ENCODE assay signal across 8 cellular contexts in genomic region chr3:23915537-23916108, GRCh38. TPM values are rescaled to one million over a fixed set of nuclear protein-coding genes. Genes with fewer than 3 reads are reported as not detected.
DNase-seq lines count a peak whose midpoint lies in the region; ATAC-seq and TF ChIP-seq lines count a peak whose summit lies in the region.

No MANE protein-coding gene starts in this region.

- CTCF ChIA-PET in activated B cell treated with CpG ODN at 0.5 μM for 24 hours (lab: Charles Lee): interaction anchor here (1.2 to 1.7 kb wide), 3 partner anchors 27 to 106 kb away, joined by 4 to 9 read pairs (median 5); no protein-coding TSS in a partner anchor

- TF ChIP-seq CTCF in AG10803 (conservative IDR thresholded peaks at IDR 0.05; ENCODE audit: low read length) (no peak), HFF-Myc (IDR thresholded peaks at IDR 0.05; ENCODE audit: low read depth, low read length, missing control alignments) (no peak), activated B cell treated with CpG ODN at 0.5 μM for 24 hours (IDR thresholded peaks at IDR 0.05) (no peak)

- ATAC-seq in activated B cell treated with CpG ODN at 0.5 μM for 24 hours (ENCODE audit: low read depth) (no peak), HG02642 (IDR thresholded peaks at IDR 0.05; ENCODE audit: poor library complexity, unreplicated experiment) (no peak), HG03442 (IDR thresholded peaks at IDR 0.05; ENCODE audit: unreplicated experiment) (no peak)
- ATAC-seq in stimulated activated memory B cell treated with anti-CD40 and anti-IgM and Interleukin-4, amounts not matched to agents 10 μg/mL and 1 μg/mL and 100 μg/mL, for 72 hours: no peak

- H3K27me3 ChIP-seq in iPS-15b (ENCODE audit: control insufficient read depth, insufficient read depth, low read length): peaks cover 8% of the 10 kb centered on the region

- H3K9me3 ChIP-seq in iPS-15b (ENCODE audit: control insufficient read depth, insufficient read depth, low read length): no peaks in the 10 kb centered on the region

- peaks cover 45% of the 10 kb centered on the region for H3K4me1 Mint-ChIP-seq in activated B cell treated with CpG ODN at 0.5 μM for 24 hours
- H3K4me1 Mint-ChIP-seq in stimulated activated memory B cell treated with anti-CD40 and anti-IgM and Interleukin-4, amounts not matched to agents 10 μg/mL and 1 μg/mL and 100 μg/mL, for 72 hours: peaks cover 47% of the 10 kb centered on the region

- peaks cover 41% of the 10 kb centered on the region for H3K36me3 Mint-ChIP-seq in activated B cell treated with CpG ODN at 0.5 μM for 24 hours (ENCODE audit: low read depth)
- peaks cover 41% of the 10 kb centered on the region for H3K36me3 Mint-ChIP-seq in stimulated activated memory B cell treated with anti-CD40 and anti-IgM and Interleukin-4, amounts not matched to agents 10 μg/mL and 1 μg/mL and 100 μg/mL, for 72 hours

- no peaks in the 10 kb centered on the region for H3K4me1 ChIP-seq in iPS-15b (ENCODE audit: control insufficient read depth, insufficient read depth, low read length)

- intact Hi-C loops in activated B cell treated with CpG ODN at 0.5 μM for 24 hours (cut with micrococcal nuclease): loop anchor here (2.0 to 10.0 kb wide), 3 partner anchors 153 to 713 kb away; partner anchors contain the start of genes THRB and UBE2E2

- no peaks in the 10 kb centered on the region for H3K27me3 Mint-ChIP-seq in activated B cell treated with CpG ODN at 0.5 μM for 24 hours
- H3K27me3 Mint-ChIP-seq in stimulated activated memory B cell treated with anti-CD40 and anti-IgM and Interleukin-4, amounts not matched to agents 10 μg/mL and 1 μg/mL and 100 μg/mL, for 72 hours: no peaks in the 10 kb centered on the region

- no peaks in the 10 kb centered on the region for H3K9me3 Mint-ChIP-seq in activated B cell treated with CpG ODN at 0.5 μM for 24 hours
- H3K9me3 Mint-ChIP-seq in stimulated activated memory B cell treated with anti-CD40 and anti-IgM and Interleukin-4, amounts not matched to agents 10 μg/mL and 1 μg/mL and 100 μg/mL, for 72 hours: no peaks in the 10 kb centered on the region

- DNase-seq in AG10803 (ENCODE audit: low read depth) (peak; percentile 22), HFF-Myc (ENCODE audit: extremely low read depth, low read depth) (no peak), activated B cell treated with CpG ODN at 0.5 μM for 24 hours (no peak), NCI-H2029 (lab: John Stamatoyannopoulos, UW) (no peak)

- peak overlapping the region; percentile 99 for H3K4me3 ChIP-seq in AG10803 (ENCODE audit: low read length)
- peak overlapping the region; percentile 93 for H3K4me3 ChIP-seq in HFF-Myc (replicated peaks; ENCODE audit: low read depth, low read length)
- peak overlapping the region; percentile 94 for H3K4me3 ChIP-seq in iPS-15b (ENCODE audit: low read depth, low read length)

- peak overlapping the region; percentile 98 for H3K4me3 Mint-ChIP-seq in activated B cell treated with CpG ODN at 0.5 μM for 24 hours
- peak overlapping the region; percentile 98 for H3K4me3 Mint-ChIP-seq in stimulated activated memory B cell treated with anti-CD40 and anti-IgM and Interleukin-4, amounts not matched to agents 10 μg/mL and 1 μg/mL and 100 μg/mL, for 72 hours

- peak overlapping the region; percentile 32 for H3K27ac Mint-ChIP-seq in activated B cell treated with CpG ODN at 0.5 μM for 24 hours
- H3K27ac Mint-ChIP-seq in stimulated activated memory B cell treated with anti-CD40 and anti-IgM and Interleukin-4, amounts not matched to agents 10 μg/mL and 1 μg/mL and 100 μg/mL, for 72 hours: no peak overlapping the region

- POLR2A ChIA-PET in activated B cell treated with CpG ODN at 0.5 μM for 24 hours (lab: Charles Lee): interaction anchor here (1.1 to 5.5 kb wide), 3 partner anchors 19 to 57 kb away, joined by 3 to 124 read pairs (median 12); partner anchors contain the start of gene NR1D2

- no peak overlapping the region for H3K9ac ChIP-seq in iPS-15b (ENCODE audit: low read depth, low read length)

- H3K36me3 ChIP-seq in iPS-15b (ENCODE audit: control insufficient read depth, insufficient read depth, low read length): peaks cover 13% of the 10 kb centered on the region

RNA-seq across cellular contexts. Expression of gene NKIRAS1, which starts 1.2 kb away (rescaled TPM):
- 3.4 and 4.8 TPM in 2 replicates for total RNA-seq in activated B cell treated with CpG ODN at 0.5 μM for 24 hours

RNA-seq across cellular contexts. Expression of gene RPL15, which starts 1.3 kb away (rescaled TPM):
- total RNA-seq in activated B cell treated with CpG ODN at 0.5 μM for 24 hours: 2,710 and 2,947 TPM in 2 replicates

RNA-seq across cellular contexts. Expression of gene NR1D2, which starts 29.5 kb away (rescaled TPM):
- 20.6 and 25.0 TPM in 2 replicates for total RNA-seq in activated B cell treated with CpG ODN at 0.5 μM for 24 hours
